1 cellular context compared by ENCODE assay signal in genomic region chr1:35769188-35769758, GRCh38.
TF ChIP-seq lines count a peak whose summit lies in the region.

No MANE protein-coding gene starts in this region.

TF ChIP-seq in H1, 55 proteins besides CTCF, POLR2A, EP300 and RAD21 (continued from another document):
- TF ChIP-seq TEAD4 (IDR thresholded peaks at IDR 0.05; ENCODE audit: low read depth, low read length) (0 out of 2 replicates have a peak, but pooled peaks have one; percentile 32), CBX8 (IDR thresholded peaks at IDR 0.05; ENCODE audit: borderline replicate concordance, low read depth, low read length) (no peak), RXRA (IDR thresholded peaks at IDR 0.05; ENCODE audit: insufficient read depth, low read depth, low read length) (no peak), CHD7 (IDR thresholded peaks at IDR 0.05; ENCODE audit: insufficient replicate concordance, low read length) (no peak), KDM4A (IDR thresholded peaks at IDR 0.05; ENCODE audit: low read depth, low read length, severe bottlenecking) (peak; percentile 55), NANOG (IDR thresholded peaks at IDR 0.05; ENCODE audit: insufficient read depth, low read depth, low read length, poor library complexity, severe bottlenecking) (no peak), POU5F1 (IDR thresholded peaks at IDR 0.05; ENCODE audit: low read depth, low read length) (no peak), SIN3A (conservative IDR thresholded peaks at IDR 0.05 in 1 of 2, IDR thresholded peaks at IDR 0.05 in 1 of 2; ENCODE audit: low read depth in 1 of 2, low read length in 2 of 2) (no peak; a peak in 2 of 4 replicates), BRCA1 (IDR thresholded peaks at IDR 0.05; ENCODE audit: low read depth, low read length) (no peak), SRF (IDR thresholded peaks at IDR 0.05; ENCODE audit: low read depth, low read length) (no peak), KDM1A (IDR thresholded peaks at IDR 0.05; ENCODE audit: borderline replicate concordance, low read length) (no peak), RNF2 (IDR thresholded peaks at IDR 0.05; ENCODE audit: borderline replicate concordance, low read depth, low read length, missing control alignments, poor library complexity, severe bottlenecking) (no peak), SP2 (IDR thresholded peaks at IDR 0.05; ENCODE audit: low read length) (no peak), ZNF274 (IDR thresholded peaks at IDR 0.05; ENCODE audit: borderline replicate concordance, extremely low read depth, low read length) (no peak), POLR2AphosphoS5 (IDR thresholded peaks at IDR 0.05; ENCODE audit: low read depth, low read length) (peak; percentile 54), BCL11A (IDR thresholded peaks at IDR 0.05; ENCODE audit: low read depth in 2 of 2, low read length in 2 of 2) (no peak), SAP30 (IDR thresholded peaks at IDR 0.05; ENCODE audit: insufficient read depth, insufficient replicate concordance, low read length) (peak; percentile 29), RFX5 (IDR thresholded peaks at IDR 0.05; ENCODE audit: borderline replicate concordance, low read depth, low read length) (no peak), SIRT6 (IDR thresholded peaks at IDR 0.05; ENCODE audit: low read length) (no peak), CHD2 (IDR thresholded peaks at IDR 0.05; ENCODE audit: low read length) (no peak; the same call in 1 of the 2 replicates), SP4 (IDR thresholded peaks at IDR 0.05; ENCODE audit: low read length) (no peak), NRF1 (IDR thresholded peaks at IDR 0.05; ENCODE audit: low read depth, low read length) (no peak), JUN (IDR thresholded peaks at IDR 0.05; ENCODE audit: low read depth, low read length) (no peak), GABPA (IDR thresholded peaks at IDR 0.05; ENCODE audit: borderline replicate concordance, insufficient read depth, low read length) (no peak), RBBP5 (IDR thresholded peaks at IDR 0.05; ENCODE audit: borderline replicate concordance, low read depth, low read length) (peak; percentile 56), MAX (IDR thresholded peaks at IDR 0.05) (0 out of 2 replicates have a peak, but pooled peaks have one; percentile 26), YY1 (IDR thresholded peaks at IDR 0.05; ENCODE audit: low read depth, low read length) (no peak), EGR1 (IDR thresholded peaks at IDR 0.05; ENCODE audit: borderline replicate concordance, low read depth, low read length) (no peak), CTBP2 (IDR thresholded peaks at IDR 0.05; ENCODE audit: borderline replicate concordance, insufficient read depth, insufficient read length, low read length) (peak; percentile 53), SIX5 (IDR thresholded peaks at IDR 0.05; ENCODE audit: low read depth, low read length) (no peak), E2F6 (IDR thresholded peaks at IDR 0.05) (no peak), SP1 (IDR thresholded peaks at IDR 0.05; ENCODE audit: low read depth, low read length) (no peak), CBX5 (IDR thresholded peaks at IDR 0.05; ENCODE audit: low read depth, low read length) (no peak), BACH1 (IDR thresholded peaks at IDR 0.05; ENCODE audit: low read length) (peak; percentile 43), PHF8 (conservative IDR thresholded peaks at IDR 0.05; ENCODE audit: low read depth, low read length) (no peak)
- TF ChIP-seq, protein P1, sequence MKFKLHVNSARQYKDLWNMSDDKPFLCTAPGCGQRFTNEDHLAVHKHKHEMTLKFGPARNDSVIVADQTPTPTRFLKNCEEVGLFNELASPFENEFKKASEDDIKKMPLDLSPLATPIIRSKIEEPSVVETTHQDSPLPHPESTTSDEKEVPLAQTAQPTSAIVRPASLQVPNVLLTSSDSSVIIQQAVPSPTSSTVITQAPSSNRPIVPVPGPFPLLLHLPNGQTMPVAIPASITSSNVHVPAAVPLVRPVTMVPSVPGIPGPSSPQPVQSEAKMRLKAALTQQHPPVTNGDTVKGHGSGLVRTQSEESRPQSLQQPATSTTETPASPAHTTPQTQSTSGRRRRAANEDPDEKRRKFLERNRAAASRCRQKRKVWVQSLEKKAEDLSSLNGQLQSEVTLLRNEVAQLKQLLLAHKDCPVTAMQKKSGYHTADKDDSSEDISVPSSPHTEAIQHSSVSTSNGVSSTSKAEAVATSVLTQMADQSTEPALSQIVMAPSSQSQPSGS (IDR thresholded peaks at IDR 0.05; ENCODE audit: low read length): no peak
